Comparison of ENCODE assay signal across 18 cellular contexts in the genomic region with DNA sequence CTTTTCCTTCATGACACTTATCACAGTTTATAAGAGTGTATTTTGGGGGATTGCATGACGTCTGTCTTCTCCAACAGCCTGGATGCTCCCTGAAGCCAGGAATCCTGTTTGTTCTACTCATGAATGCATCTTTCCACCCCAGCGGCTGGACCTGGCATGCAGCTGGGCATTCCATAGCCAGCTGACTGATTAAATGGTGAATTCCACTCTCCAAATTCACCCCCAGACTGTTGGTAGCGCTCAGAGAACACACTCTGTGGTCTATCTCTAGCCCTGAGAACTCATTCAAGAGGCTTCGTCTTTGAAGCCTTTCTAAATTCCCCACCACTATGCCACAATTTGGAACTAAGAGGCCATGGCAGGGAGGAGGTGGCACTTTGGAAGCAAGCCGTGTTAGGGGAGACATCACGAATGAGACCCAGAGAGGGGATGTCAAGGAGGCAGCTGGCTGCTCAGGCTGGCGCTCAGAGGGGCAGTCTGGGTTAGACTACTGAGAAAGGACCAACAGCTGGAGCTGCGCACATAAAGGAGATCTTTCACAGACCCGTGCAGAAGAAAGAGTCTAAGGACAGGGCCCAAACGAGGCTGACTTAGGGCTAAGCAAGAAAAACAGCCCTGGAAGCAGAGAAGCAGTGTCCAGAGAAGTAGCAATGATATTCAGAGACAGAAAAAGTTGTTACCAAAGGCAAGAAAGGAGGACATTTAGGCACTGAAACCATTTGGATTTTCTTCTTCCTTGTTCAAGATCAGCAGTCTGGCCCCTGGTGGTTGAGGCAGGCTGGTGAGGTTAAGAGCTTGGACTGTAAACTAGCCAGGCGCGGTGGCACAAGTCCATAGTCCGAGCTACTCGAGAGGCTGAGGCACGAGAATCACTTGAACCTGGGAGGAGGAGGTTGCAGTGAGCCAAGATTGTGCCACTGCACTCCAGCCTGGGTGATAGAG. TPM values are rescaled to one million over a fixed set of nuclear protein-coding genes. Genes with fewer than 3 reads are reported as not detected.
DNase-seq lines count a peak whose midpoint lies in the region; ATAC-seq and TF ChIP-seq lines count a peak whose summit lies in the region.
"Had no signal": no experiment of that assay in that cellular context is flagged by ENCODE, and none has a peak within 500 bp of the region (broad histone marks: within the 10 kb centered on the region; RNA-seq: fewer than 3 reads in every experiment).

No MANE protein-coding gene starts in this region.

- no peak overlapping the region for H3K27ac Mint-ChIP-seq in naive thymus-derived CD4-positive, alpha-beta T cell

- DNase-seq in Right ventricle myocardium superior (no peak), right atrium auricular region (ENCODE audit: low spot score) (no peak), cerebellar cortex (ENCODE audit: low spot score) (peak; percentile 18), lung (ENCODE audit: low spot score) (peak; percentile 74), upper lobe of left lung (peak in 1 of 2 donors; percentile 88)
- no peak for DNase-seq in stimulated activated CD4-positive, alpha-beta T cell treated with anti-CD3 and anti-CD28 coated beads, Interleukin-2, amount 100 ng/mL, for 48 hours
- no peak for DNase-seq in naive thymus-derived CD4-positive, alpha-beta T cell
- DNase-seq: activated CD8-positive, alpha-beta memory T cell treated with anti-CD3 and anti-CD28 coated beads, Interleukin-2, amount 50 U/mL, for 4 hours; activated naive CD4-positive, alpha-beta T cell treated with Interleukin-2 at 50 U/mL for 16 hours; CD8-positive, alpha-beta memory T cell; hippocampal formation; kidney; NCI-H146; NCI-H524; T-helper 9 cell had no signal

- H3K9me3 ChIP-seq in right atrium auricular region: no peaks in the 10 kb centered on the region
- H3K9me3 ChIP-seq in lung (ENCODE audit: control insufficient read depth in 2 of 2, insufficient read depth in 1 of 2, low read length in 1 of 2): no peaks in the 10 kb centered on the region
- H3K9me3 ChIP-seq in upper lobe of left lung: no peaks in the 10 kb centered on the region
- no peaks in the 10 kb centered on the region for H3K9me3 ChIP-seq in naive thymus-derived CD4-positive, alpha-beta T cell (ENCODE audit: control insufficient read depth in 2 of 3, low read length in 3 of 3)

- H3K36me3 ChIP-seq in right atrium auricular region (no peaks in the 10 kb centered on the region), lung (ENCODE audit: control insufficient read depth in 2 of 2, insufficient read depth in 2 of 2, low read length in 2 of 2) (peaks cover 2 to 6% of the 10 kb centered on the region in 2 donors), upper lobe of left lung (peaks cover 0 to 5% (median 0%) of the 10 kb centered on the region in 4 donors)
- no peaks in the 10 kb centered on the region for H3K36me3 ChIP-seq in naive thymus-derived CD4-positive, alpha-beta T cell (ENCODE audit: control insufficient read depth in 2 of 3, insufficient read depth in 3 of 3, low read length in 3 of 3)

- ATAC-seq in Right ventricle myocardium superior (ENCODE audit: poor library complexity) (peak; percentile 55), lung (ENCODE audit: insufficient read depth, low FRiP score) (no peak), upper lobe of left lung (ENCODE audit: low FRiP score in 2 of 2) (peak; percentile 25 to 64), HG03039 (IDR thresholded peaks at IDR 0.05; ENCODE audit: unreplicated experiment) (no peak)
- ATAC-seq in naive thymus-derived CD4-positive, alpha-beta T cell: no peak

- H3K27ac ChIP-seq in right atrium auricular region: no peak overlapping the region
- H3K27ac ChIP-seq in lung (ENCODE audit: low read depth in 1 of 2, low read length in 1 of 2): peak overlapping the region in 1 of 2 donors; percentile 12
- peak overlapping the region in 2 of 4 donors; percentile 2 to 49 for H3K27ac ChIP-seq in upper lobe of left lung
- H3K27ac ChIP-seq in naive thymus-derived CD4-positive, alpha-beta T cell (ENCODE audit: low read depth, low read length): no peak overlapping the region
- H3K27ac ChIP-seq: parathyroid adenoma, SK-N-MC had no signal

- peaks cover 0 to 18% (median 7%) of the 10 kb centered on the region in 5 donors for H3K27me3 Mint-ChIP-seq in naive thymus-derived CD4-positive, alpha-beta T cell

- TF ChIP-seq EP300 in upper lobe of left lung (IDR thresholded peaks at IDR 0.05): no peak

- H3K4me3 Mint-ChIP-seq in naive thymus-derived CD4-positive, alpha-beta T cell: no peak overlapping the region
- H3K4me3 Mint-ChIP-seq: CD8-positive, alpha-beta memory T cell had no signal

- H3K4me3 ChIP-seq in right atrium auricular region: no peak overlapping the region
- no peak overlapping the region for H3K4me3 ChIP-seq in lung
- H3K4me3 ChIP-seq in upper lobe of left lung: no peak overlapping the region
- H3K4me3 ChIP-seq in naive thymus-derived CD4-positive, alpha-beta T cell (ENCODE audit: low read length): no peak overlapping the region
- H3K4me3 ChIP-seq: SK-N-MC had no signal

- TF ChIP-seq POLR2A in upper lobe of left lung (IDR thresholded peaks at IDR 0.05): no peak

- no peaks in the 10 kb centered on the region for H3K4me1 Mint-ChIP-seq in naive thymus-derived CD4-positive, alpha-beta T cell
- H3K4me1 Mint-ChIP-seq: CD8-positive, alpha-beta memory T cell had no signal

- WGBS in lung, 2 donors: 76 to 87% methylated on average over 15 of the region's 15 CpGs
- WGBS in upper lobe of left lung, 2 donors: 66 to 74% methylated on average over 15 of the region's 15 CpGs

- peaks cover 0 to 2% (median 0%) of the 10 kb centered on the region in 11 donors for H3K9me3 Mint-ChIP-seq in naive thymus-derived CD4-positive, alpha-beta T cell
- H3K9me3 Mint-ChIP-seq: CD8-positive, alpha-beta memory T cell had no signal

- H3K27me3 ChIP-seq in right atrium auricular region (no peaks in the 10 kb centered on the region), lung (ENCODE audit: control insufficient read depth, insufficient read depth) (no peaks in the 10 kb centered on the region), upper lobe of left lung (no peaks in the 10 kb centered on the region)
- H3K27me3 ChIP-seq in naive thymus-derived CD4-positive, alpha-beta T cell (ENCODE audit: control insufficient read depth in 2 of 2, insufficient read depth in 2 of 2, low read length in 2 of 2): no peaks in the 10 kb centered on the region

- intact Hi-C loops in Right ventricle myocardium superior (cut with DNase I): no loop called here
- intact Hi-C loops in naive thymus-derived CD4-positive, alpha-beta T cell (cut with micrococcal nuclease): no loop called here

- CTCF ChIA-PET in naive thymus-derived CD4-positive, alpha-beta T cell (lab: Charles Lee): no interaction called here

- H3K4me1 ChIP-seq in right atrium auricular region (peaks cover 0 to 8% of the 10 kb centered on the region in 2 donors), lung (ENCODE audit: control insufficient read depth in 2 of 2, insufficient read depth in 2 of 2, low read length in 2 of 2) (peaks cover 0 to 4% of the 10 kb centered on the region in 2 donors), upper lobe of left lung (peaks cover 0 to 5% (median 0%) of the 10 kb centered on the region in 4 donors)
- no peaks in the 10 kb centered on the region for H3K4me1 ChIP-seq in naive thymus-derived CD4-positive, alpha-beta T cell (ENCODE audit: control insufficient read depth in 2 of 2, insufficient read depth in 2 of 2, low read length in 2 of 2)
- H3K4me1 ChIP-seq: parathyroid adenoma had no signal

- TF ChIP-seq CTCF in right atrium auricular region (IDR thresholded peaks at IDR 0.05) (no peak), lung (IDR thresholded peaks at IDR 0.05; ENCODE audit: control extremely low read depth, extremely low read depth) (no peak), upper lobe of left lung (IDR thresholded peaks at IDR 0.05) (peak in 4 of 6 experiments; percentile 7 to 45 (median 25))

- peaks cover 0 to 3% (median 0%) of the 10 kb centered on the region in 5 donors for H3K36me3 Mint-ChIP-seq in naive thymus-derived CD4-positive, alpha-beta T cell
- H3K36me3 Mint-ChIP-seq: CD8-positive, alpha-beta memory T cell had no signal

- POLR2A ChIA-PET in naive thymus-derived CD4-positive, alpha-beta T cell (lab: Charles Lee): interaction anchor here (0.6 to 1.0 kb wide), 3 partner anchors 10 to 99 kb away, joined by 3 read pairs; no protein-coding TSS in a partner anchor

RNA-seq across cellular contexts. Expression of a gene that starts 42.4 kb away (rescaled TPM):
- total RNA-seq in Right ventricle myocardium superior (16.5 TPM), right atrium auricular region (10 to 100 TPM; 21.2 to 22.9 TPM), lung (10 to 100 TPM; 10.1 to 16.3 TPM), upper lobe of left lung (10 to 100 TPM; 13.1 to 32.5 (median 14.8) TPM)
- polyA plus RNA-seq in lung: 1 to 10 TPM; 5.7 to 8.0 TPM
- total RNA-seq in naive thymus-derived CD4-positive, alpha-beta T cell: 10 to 100 TPM in 1 of 5 experiments, 1 to 10 TPM in 4; 2.4 to 11.1 (median 4.2) TPM
- 1 to 10 TPM in 1 of 2 donors, under 1 TPM in 1; 0.66 to 3.1 TPM for polyA plus RNA-seq in naive thymus-derived CD4-positive, alpha-beta T cell

Comparison
In these comparisons a context has a peak if more than half of its experiments do, and no peak if none do; other contexts are left out.
1. ATAC-seq: peak in Right ventricle myocardium superior (single experiment) and upper lobe of left lung (2 of 2); none in lung (single experiment), HG03039 (single experiment) and naive thymus-derived CD4-positive, alpha-beta T cell (single experiment).
2. DNase-seq: peak in cerebellar cortex (single experiment) and lung (single experiment); none in Right ventricle myocardium superior (single experiment), right atrium auricular region (single experiment), stimulated activated CD4-positive, alpha-beta T cell treated with anti-CD3 and anti-CD28 coated beads, Interleukin-2, amount 100 ng/mL, for 48 hours (0 of 2) and naive thymus-derived CD4-positive, alpha-beta T cell (0 of 9).
3. CTCF ChIP-seq: peak in upper lobe of left lung (4 of 6); none in right atrium auricular region (0 of 2) and lung (single experiment).